In the genomic region with DNA sequence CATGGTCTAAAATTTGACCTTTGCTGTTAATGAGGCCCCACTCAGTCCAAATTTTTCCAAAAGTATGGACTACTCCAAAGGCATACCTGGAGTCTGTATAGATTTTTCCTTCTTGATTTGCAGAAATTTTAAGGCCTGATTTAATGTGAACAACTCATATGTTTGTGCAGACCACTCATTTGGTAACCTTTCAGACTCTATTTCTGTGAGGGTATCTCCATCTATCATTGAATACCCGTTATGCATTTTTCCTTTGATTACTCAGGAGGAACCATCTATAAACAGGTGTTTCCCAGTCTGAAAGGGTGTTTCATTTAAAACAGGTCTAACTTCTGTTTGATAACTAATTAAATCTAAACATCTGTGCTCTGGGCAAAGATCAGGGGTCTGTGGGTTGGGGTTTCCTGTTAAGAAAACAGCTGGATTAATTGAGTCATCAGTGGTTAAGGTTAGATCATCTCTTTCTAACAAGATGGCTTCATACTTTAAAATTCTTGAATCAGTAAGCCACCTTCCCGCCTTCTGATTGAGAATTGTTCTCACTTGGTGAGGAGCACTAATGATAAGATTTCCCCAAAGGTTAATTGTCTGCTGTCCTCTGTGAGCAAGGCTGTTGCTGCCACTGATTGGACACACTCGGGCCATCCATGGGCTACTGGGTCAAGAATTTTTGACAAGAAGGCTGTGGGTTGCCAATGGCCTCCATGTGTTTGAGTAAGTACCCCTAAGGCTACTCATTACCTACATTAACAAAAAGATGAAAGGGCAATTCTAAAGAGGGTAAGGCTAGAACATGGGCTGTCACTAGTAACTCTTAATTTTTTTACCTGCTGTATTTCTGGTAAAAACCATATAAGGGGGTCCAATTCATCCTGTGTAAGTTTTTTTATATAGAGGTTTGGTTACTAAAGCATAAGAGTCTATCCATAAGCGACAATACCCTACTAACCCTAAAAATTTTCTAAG, we compare ENCODE assay signal across 1 cellular context.
TF ChIP-seq lines count a peak whose summit lies in the region.

No MANE protein-coding gene starts in this region.

TF ChIP-seq in GM12878, 131 proteins besides CTCF, POLR2A, EP300 and RAD21 (continues in another document):
- TF ChIP-seq, protein P1, sequence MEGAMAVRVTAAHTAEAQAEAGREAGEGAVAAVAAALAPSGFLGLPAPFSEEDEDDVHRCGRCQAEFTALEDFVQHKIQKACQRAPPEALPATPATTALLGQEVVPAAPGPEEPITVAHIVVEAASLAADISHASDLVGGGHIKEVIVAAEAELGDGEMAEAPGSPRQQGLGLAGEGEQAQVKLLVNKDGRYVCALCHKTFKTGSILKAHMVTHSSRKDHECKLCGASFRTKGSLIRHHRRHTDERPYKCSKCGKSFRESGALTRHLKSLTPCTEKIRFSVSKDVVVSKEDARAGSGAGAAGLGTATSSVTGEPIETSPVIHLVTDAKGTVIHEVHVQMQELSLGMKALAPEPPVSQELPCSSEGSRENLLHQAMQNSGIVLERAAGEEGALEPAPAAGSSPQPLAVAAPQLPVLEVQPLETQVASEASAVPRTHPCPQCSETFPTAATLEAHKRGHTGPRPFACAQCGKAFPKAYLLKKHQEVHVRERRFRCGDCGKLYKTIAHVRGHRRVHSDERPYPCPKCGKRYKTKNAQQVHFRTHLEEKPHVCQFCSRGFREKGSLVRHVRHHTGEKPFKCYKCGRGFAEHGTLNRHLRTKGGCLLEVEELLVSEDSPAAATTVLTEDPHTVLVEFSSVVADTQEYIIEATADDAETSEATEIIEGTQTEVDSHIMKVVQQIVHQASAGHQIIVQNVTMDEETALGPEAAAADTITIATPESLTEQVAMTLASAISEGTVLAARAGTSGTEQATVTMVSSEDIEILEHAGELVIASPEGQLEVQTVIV (IDR thresholded peaks at IDR 0.05; ENCODE audit: borderline replicate concordance, partially characterized antibody) = no peak
- TF ChIP-seq, protein P2, sequence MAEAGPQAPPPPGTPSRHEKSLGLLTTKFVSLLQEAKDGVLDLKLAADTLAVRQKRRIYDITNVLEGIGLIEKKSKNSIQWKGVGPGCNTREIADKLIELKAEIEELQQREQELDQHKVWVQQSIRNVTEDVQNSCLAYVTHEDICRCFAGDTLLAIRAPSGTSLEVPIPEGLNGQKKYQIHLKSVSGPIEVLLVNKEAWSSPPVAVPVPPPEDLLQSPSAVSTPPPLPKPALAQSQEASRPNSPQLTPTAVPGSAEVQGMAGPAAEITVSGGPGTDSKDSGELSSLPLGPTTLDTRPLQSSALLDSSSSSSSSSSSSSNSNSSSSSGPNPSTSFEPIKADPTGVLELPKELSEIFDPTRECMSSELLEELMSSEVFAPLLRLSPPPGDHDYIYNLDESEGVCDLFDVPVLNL (IDR thresholded peaks at IDR 0.05; ENCODE audit: low read depth, low read length) = no peak
- TF ChIP-seq ESRRA (IDR thresholded peaks at IDR 0.05; ENCODE audit: low read length) = no peak
- no peak for TF ChIP-seq SRF (IDR thresholded peaks at IDR 0.05; ENCODE audit: low read depth in 2 of 2, low read length in 2 of 2)
- TF ChIP-seq MYB (IDR thresholded peaks at IDR 0.05; ENCODE audit: borderline replicate concordance, low read depth, low read length) = no peak
- TF ChIP-seq, protein P3, sequence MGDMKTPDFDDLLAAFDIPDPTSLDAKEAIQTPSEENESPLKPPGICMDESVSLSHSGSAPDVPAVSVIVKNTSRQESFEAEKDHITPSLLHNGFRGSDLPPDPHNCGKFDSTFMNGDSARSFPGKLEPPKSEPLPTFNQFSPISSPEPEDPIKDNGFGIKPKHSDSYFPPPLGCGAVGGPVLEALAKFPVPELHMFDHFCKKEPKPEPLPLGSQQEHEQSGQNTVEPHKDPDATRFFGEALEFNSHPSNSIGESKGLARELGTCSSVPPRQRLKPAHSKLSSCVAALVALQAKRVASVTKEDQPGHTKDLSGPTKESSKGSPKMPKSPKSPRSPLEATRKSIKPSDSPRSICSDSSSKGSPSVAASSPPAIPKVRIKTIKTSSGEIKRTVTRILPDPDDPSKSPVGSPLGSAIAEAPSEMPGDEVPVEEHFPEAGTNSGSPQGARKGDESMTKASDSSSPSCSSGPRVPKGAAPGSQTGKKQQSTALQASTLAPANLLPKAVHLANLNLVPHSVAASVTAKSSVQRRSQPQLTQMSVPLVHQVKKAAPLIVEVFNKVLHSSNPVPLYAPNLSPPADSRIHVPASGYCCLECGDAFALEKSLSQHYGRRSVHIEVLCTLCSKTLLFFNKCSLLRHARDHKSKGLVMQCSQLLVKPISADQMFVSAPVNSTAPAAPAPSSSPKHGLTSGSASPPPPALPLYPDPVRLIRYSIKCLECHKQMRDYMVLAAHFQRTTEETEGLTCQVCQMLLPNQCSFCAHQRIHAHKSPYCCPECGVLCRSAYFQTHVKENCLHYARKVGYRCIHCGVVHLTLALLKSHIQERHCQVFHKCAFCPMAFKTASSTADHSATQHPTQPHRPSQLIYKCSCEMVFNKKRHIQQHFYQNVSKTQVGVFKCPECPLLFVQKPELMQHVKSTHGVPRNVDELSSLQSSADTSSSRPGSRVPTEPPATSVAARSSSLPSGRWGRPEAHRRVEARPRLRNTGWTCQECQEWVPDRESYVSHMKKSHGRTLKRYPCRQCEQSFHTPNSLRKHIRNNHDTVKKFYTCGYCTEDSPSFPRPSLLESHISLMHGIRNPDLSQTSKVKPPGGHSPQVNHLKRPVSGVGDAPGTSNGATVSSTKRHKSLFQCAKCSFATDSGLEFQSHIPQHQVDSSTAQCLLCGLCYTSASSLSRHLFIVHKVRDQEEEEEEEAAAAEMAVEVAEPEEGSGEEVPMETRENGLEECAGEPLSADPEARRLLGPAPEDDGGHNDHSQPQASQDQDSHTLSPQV (IDR thresholded peaks at IDR 0.05) = no peak
- TF ChIP-seq BRCA1 (IDR thresholded peaks at IDR 0.05; ENCODE audit: low read depth, low read length) = no peak
- no peak for TF ChIP-seq SREBF2 (IDR thresholded peaks at IDR 0.05; ENCODE audit: low read length)
- peak; percentile 82 for TF ChIP-seq FOXM1 (IDR thresholded peaks at IDR 0.05; ENCODE audit: low read depth, low read length)
- peak; percentile 34; the same call in 1 of the 2 replicates for TF ChIP-seq TCF12 (IDR thresholded peaks at IDR 0.05; ENCODE audit: low read depth, low read length)
- TF ChIP-seq IRF4 (IDR thresholded peaks at IDR 0.05; ENCODE audit: low read depth, low read length) = peak; percentile 21; the same call in 1 of the 2 replicates
- no peak for TF ChIP-seq SMC3 (IDR thresholded peaks at IDR 0.05; ENCODE audit: borderline replicate concordance, low read length)
- TF ChIP-seq ZNF622 (IDR thresholded peaks at IDR 0.05) = no peak
- TF ChIP-seq, protein P4, sequence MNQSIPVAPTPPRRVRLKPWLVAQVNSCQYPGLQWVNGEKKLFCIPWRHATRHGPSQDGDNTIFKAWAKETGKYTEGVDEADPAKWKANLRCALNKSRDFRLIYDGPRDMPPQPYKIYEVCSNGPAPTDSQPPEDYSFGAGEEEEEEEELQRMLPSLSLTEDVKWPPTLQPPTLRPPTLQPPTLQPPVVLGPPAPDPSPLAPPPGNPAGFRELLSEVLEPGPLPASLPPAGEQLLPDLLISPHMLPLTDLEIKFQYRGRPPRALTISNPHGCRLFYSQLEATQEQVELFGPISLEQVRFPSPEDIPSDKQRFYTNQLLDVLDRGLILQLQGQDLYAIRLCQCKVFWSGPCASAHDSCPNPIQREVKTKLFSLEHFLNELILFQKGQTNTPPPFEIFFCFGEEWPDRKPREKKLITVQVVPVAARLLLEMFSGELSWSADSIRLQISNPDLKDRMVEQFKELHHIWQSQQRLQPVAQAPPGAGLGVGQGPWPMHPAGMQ (IDR thresholded peaks at IDR 0.05; ENCODE audit: borderline replicate concordance) = no peak
- peak; percentile 48; the same call in 1 of the 2 replicates for TF ChIP-seq PML (IDR thresholded peaks at IDR 0.05; ENCODE audit: low read length)
- no peak for TF ChIP-seq CHD2 (IDR thresholded peaks at IDR 0.05; ENCODE audit: borderline replicate concordance, low read depth, low read length)
- TF ChIP-seq NR2F1 (conservative IDR thresholded peaks at IDR 0.05) = 0 out of 2 replicates have a peak, but pooled peaks have one; percentile 53
- TF ChIP-seq, protein P5, sequence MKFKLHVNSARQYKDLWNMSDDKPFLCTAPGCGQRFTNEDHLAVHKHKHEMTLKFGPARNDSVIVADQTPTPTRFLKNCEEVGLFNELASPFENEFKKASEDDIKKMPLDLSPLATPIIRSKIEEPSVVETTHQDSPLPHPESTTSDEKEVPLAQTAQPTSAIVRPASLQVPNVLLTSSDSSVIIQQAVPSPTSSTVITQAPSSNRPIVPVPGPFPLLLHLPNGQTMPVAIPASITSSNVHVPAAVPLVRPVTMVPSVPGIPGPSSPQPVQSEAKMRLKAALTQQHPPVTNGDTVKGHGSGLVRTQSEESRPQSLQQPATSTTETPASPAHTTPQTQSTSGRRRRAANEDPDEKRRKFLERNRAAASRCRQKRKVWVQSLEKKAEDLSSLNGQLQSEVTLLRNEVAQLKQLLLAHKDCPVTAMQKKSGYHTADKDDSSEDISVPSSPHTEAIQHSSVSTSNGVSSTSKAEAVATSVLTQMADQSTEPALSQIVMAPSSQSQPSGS (IDR thresholded peaks at IDR 0.05; ENCODE audit: low read length) = peak; percentile 62
- TF ChIP-seq, protein P6, sequence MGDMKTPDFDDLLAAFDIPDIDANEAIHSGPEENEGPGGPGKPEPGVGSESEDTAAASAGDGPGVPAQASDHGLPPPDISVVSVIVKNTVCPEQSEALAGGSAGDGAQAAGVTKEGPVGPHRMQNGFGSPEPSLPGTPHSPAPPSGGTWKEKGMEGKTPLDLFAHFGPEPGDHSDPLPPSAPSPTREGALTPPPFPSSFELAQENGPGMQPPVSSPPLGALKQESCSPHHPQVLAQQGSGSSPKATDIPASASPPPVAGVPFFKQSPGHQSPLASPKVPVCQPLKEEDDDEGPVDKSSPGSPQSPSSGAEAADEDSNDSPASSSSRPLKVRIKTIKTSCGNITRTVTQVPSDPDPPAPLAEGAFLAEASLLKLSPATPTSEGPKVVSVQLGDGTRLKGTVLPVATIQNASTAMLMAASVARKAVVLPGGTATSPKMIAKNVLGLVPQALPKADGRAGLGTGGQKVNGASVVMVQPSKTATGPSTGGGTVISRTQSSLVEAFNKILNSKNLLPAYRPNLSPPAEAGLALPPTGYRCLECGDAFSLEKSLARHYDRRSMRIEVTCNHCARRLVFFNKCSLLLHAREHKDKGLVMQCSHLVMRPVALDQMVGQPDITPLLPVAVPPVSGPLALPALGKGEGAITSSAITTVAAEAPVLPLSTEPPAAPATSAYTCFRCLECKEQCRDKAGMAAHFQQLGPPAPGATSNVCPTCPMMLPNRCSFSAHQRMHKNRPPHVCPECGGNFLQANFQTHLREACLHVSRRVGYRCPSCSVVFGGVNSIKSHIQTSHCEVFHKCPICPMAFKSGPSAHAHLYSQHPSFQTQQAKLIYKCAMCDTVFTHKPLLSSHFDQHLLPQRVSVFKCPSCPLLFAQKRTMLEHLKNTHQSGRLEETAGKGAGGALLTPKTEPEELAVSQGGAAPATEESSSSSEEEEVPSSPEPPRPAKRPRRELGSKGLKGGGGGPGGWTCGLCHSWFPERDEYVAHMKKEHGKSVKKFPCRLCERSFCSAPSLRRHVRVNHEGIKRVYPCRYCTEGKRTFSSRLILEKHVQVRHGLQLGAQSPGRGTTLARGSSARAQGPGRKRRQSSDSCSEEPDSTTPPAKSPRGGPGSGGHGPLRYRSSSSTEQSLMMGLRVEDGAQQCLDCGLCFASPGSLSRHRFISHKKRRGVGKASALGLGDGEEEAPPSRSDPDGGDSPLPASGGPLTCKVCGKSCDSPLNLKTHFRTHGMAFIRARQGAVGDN (IDR thresholded peaks at IDR 0.05) = no peak
- no peak for TF ChIP-seq SIN3A (IDR thresholded peaks at IDR 0.05; ENCODE audit: low read depth, low read length)
- TF ChIP-seq, protein P7, sequence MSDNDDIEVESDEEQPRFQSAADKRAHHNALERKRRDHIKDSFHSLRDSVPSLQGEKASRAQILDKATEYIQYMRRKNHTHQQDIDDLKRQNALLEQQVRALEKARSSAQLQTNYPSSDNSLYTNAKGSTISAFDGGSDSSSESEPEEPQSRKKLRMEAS (IDR thresholded peaks at IDR 0.05; ENCODE audit: low read depth, low read length) = no peak
- TF ChIP-seq CREM (IDR thresholded peaks at IDR 0.05; ENCODE audit: low read depth) = 0 out of 2 replicates have a peak, but pooled peaks have one; percentile 17
- TF ChIP-seq TCF7 (IDR thresholded peaks at IDR 0.05; ENCODE audit: borderline replicate concordance) = peak; percentile 85; the same call in 1 of the 2 replicates
- TF ChIP-seq RUNX3 (IDR thresholded peaks at IDR 0.05; ENCODE audit: low read length) = peak; percentile 90
- no peak for TF ChIP-seq MTA3 (IDR thresholded peaks at IDR 0.05; ENCODE audit: borderline replicate concordance, low read length)
- TF ChIP-seq, protein P8, sequence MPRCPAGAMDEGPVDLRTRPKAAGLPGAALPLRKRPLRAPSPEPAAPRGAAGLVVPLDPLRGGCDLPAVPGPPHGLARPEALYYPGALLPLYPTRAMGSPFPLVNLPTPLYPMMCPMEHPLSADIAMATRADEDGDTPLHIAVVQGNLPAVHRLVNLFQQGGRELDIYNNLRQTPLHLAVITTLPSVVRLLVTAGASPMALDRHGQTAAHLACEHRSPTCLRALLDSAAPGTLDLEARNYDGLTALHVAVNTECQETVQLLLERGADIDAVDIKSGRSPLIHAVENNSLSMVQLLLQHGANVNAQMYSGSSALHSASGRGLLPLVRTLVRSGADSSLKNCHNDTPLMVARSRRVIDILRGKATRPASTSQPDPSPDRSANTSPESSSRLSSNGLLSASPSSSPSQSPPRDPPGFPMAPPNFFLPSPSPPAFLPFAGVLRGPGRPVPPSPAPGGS (IDR thresholded peaks at IDR 0.05; ENCODE audit: borderline replicate concordance, insufficient read depth, low read depth, low read length, poor library complexity, severe bottlenecking) = no peak
- TF ChIP-seq MXI1 (IDR thresholded peaks at IDR 0.05; ENCODE audit: low read depth, low read length) = no peak
- no peak for TF ChIP-seq STAT1 (conservative IDR thresholded peaks at IDR 0.05)
- TF ChIP-seq SP1 (IDR thresholded peaks at IDR 0.05; ENCODE audit: low read depth, low read length) = no peak
- TF ChIP-seq, protein P9, sequence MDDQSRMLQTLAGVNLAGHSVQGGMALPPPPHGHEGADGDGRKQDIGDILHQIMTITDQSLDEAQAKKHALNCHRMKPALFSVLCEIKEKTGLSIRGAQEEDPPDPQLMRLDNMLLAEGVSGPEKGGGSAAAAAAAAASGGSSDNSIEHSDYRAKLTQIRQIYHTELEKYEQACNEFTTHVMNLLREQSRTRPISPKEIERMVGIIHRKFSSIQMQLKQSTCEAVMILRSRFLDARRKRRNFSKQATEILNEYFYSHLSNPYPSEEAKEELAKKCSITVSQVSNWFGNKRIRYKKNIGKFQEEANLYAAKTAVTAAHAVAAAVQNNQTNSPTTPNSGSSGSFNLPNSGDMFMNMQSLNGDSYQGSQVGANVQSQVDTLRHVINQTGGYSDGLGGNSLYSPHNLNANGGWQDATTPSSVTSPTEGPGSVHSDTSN (IDR thresholded peaks at IDR 0.05; ENCODE audit: insufficient replicate concordance, low read depth, low read length) = no peak
- TF ChIP-seq ATF7 (IDR thresholded peaks at IDR 0.05; ENCODE audit: low read depth) = peak; percentile 40; the same call in 1 of the 2 replicates
- no peak for TF ChIP-seq EED (IDR thresholded peaks at IDR 0.05; ENCODE audit: low read depth)
- TF ChIP-seq MEF2A (IDR thresholded peaks at IDR 0.05; ENCODE audit: insufficient read depth, low read depth, low read length) = peak; percentile 58; the same call in 1 of the 2 replicates
- peak; percentile 49; the same call in 1 of the 2 replicates for TF ChIP-seq JUNB (IDR thresholded peaks at IDR 0.05)
- TF ChIP-seq NR2C1 (IDR thresholded peaks at IDR 0.05) = no peak
- no peak for TF ChIP-seq ZNF217 (IDR thresholded peaks at IDR 0.05)
- no peak for TF ChIP-seq DPF2 (IDR thresholded peaks at IDR 0.05)
- TF ChIP-seq GABPA (IDR thresholded peaks at IDR 0.05; ENCODE audit: low read depth) = no peak
- TF ChIP-seq BHLHE40 (IDR thresholded peaks at IDR 0.05; ENCODE audit: borderline replicate concordance in 1 of 2, low read depth in 2 of 2, low read length in 1 of 2) = no peak
- TF ChIP-seq EZH2 (IDR thresholded peaks at IDR 0.05; ENCODE audit: borderline replicate concordance, control insufficient read depth, low read depth, low read length) = no peak
